1 cellular context compared by ENCODE assay signal in the genomic region with DNA sequence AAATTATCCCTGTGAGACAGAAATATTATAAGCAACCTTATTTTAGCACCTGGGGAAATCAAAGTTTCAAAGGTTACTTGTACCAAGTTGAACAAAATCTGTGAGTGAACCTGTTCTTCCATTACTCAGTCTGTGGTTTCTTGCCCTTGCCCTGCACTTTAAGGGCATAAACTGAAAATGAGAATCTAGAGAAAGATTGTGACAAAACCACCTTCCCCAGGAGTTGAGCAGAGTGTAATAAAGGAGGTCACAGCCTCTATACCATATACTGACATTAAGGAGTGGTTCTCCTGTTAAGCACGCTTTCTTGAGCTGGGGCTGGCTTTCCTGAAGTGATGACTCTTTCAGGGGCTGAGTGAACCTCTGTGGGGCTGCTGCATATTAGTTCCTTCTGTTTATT.
TF ChIP-seq lines count a peak whose summit lies in the region.

No MANE protein-coding gene starts in this region.

TF ChIP-seq in GM12878, 131 proteins besides CTCF, POLR2A, EP300 and RAD21 (continued from another document):
- TF ChIP-seq, protein P1, sequence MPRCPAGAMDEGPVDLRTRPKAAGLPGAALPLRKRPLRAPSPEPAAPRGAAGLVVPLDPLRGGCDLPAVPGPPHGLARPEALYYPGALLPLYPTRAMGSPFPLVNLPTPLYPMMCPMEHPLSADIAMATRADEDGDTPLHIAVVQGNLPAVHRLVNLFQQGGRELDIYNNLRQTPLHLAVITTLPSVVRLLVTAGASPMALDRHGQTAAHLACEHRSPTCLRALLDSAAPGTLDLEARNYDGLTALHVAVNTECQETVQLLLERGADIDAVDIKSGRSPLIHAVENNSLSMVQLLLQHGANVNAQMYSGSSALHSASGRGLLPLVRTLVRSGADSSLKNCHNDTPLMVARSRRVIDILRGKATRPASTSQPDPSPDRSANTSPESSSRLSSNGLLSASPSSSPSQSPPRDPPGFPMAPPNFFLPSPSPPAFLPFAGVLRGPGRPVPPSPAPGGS (IDR thresholded peaks at IDR 0.05; ENCODE audit: borderline replicate concordance, insufficient read depth, low read depth, low read length, poor library complexity, severe bottlenecking): no peak
- TF ChIP-seq SUZ12 (IDR thresholded peaks at IDR 0.05; ENCODE audit: unreplicated experiment): no peak
- no peak for TF ChIP-seq JUND (IDR thresholded peaks at IDR 0.05; ENCODE audit: low read depth, low read length)
- TF ChIP-seq KAT2A (conservative IDR thresholded peaks at IDR 0.05; ENCODE audit: control insufficient read depth, low read depth, low read length): no peak
- TF ChIP-seq YBX1 (IDR thresholded peaks at IDR 0.05): no peak
- TF ChIP-seq, protein P2, sequence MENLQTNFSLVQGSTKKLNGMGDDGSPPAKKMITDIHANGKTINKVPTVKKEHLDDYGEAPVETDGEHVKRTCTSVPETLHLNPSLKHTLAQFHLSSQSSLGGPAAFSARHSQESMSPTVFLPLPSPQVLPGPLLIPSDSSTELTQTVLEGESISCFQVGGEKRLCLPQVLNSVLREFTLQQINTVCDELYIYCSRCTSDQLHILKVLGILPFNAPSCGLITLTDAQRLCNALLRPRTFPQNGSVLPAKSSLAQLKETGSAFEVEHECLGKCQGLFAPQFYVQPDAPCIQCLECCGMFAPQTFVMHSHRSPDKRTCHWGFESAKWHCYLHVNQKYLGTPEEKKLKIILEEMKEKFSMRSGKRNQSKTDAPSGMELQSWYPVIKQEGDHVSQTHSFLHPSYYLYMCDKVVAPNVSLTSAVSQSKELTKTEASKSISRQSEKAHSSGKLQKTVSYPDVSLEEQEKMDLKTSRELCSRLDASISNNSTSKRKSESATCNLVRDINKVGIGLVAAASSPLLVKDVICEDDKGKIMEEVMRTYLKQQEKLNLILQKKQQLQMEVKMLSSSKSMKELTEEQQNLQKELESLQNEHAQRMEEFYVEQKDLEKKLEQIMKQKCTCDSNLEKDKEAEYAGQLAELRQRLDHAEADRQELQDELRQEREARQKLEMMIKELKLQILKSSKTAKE (IDR thresholded peaks at IDR 0.05; ENCODE audit: low read depth, poor library complexity, severe bottlenecking): no peak
- no peak for TF ChIP-seq CBFB (IDR thresholded peaks at IDR 0.05; ENCODE audit: low read depth)
- no peak for TF ChIP-seq BMI1 (IDR thresholded peaks at IDR 0.05; ENCODE audit: borderline replicate concordance)
- no peak for TF ChIP-seq NFYA (IDR thresholded peaks at IDR 0.05; ENCODE audit: borderline replicate concordance, low read depth, low read length)
TF ChIP-seq in GM12878: peak in this region for 0.
